In genomic region chr13:24865158-24865557, GRCh38 we compare ENCODE assay signal across 11 cellular contexts.
A peak's percentile ranks its signal among the peaks of the same experiment; 100 is the strongest.
DNase-seq lines count a peak whose midpoint lies in the region; ATAC-seq, FAIRE-seq and TF ChIP-seq lines count a peak whose summit lies in the region.
"Had no signal": no experiment of that assay in that cellular context is flagged by ENCODE, and none has a peak within 500 bp of the region (broad histone marks: within the 10 kb centered on the region; RNA-seq: fewer than 3 reads in every experiment).

No MANE protein-coding gene starts in this region.

- H3K36me3 ChIP-seq in liver (ENCODE audit: control insufficient read depth in 4 of 4, insufficient read depth in 3 of 4, low read depth in 1 of 4, low read length in 3 of 4) (no peaks in the 10 kb centered on the region), HepG2 (replicated peaks in 1 of 2; ENCODE audit: control insufficient read depth in 1 of 2, insufficient read depth in 2 of 2, low read length in 2 of 2) (no peaks in the 10 kb centered on the region), SK-N-MC (ENCODE audit: insufficient read depth, low read length) (no peaks in the 10 kb centered on the region)

- no peaks in the 10 kb centered on the region for H3K79me2 ChIP-seq in HepG2 (ENCODE audit: insufficient read depth, low read length)

- H3K9ac ChIP-seq in liver (ENCODE audit: low read depth in 1 of 2, low read length in 2 of 2) (no peak overlapping the region), HepG2 (ENCODE audit: insufficient read depth, low read depth, low read length) (no peak overlapping the region), SK-N-MC (ENCODE audit: insufficient read length) (peak overlapping the region; percentile 40)

- intact Hi-C loops in HepG2 (cut with micrococcal nuclease; ENCODE audit: unreplicated experiment) (no loop called here), cardiac septum (cut with DNase I) (no loop called here)

- H3K4me1 ChIP-seq in liver (ENCODE audit: control insufficient read depth in 4 of 4, insufficient read depth in 4 of 4, low read length in 3 of 4) (no peaks in the 10 kb centered on the region), HepG2 (ENCODE audit: insufficient read depth, low read length) (peaks cover 6% of the 10 kb centered on the region; the same call in 1 of the 2 replicates)

- no peak for TF ChIP-seq EP300 in HepG2 (IDR thresholded peaks at IDR 0.05; ENCODE audit: low read depth in 2 of 2, low read length in 2 of 2)
- no peak for TF ChIP-seq EP300 in HepG2 (CRISPR knock-in tag; IDR thresholded peaks at IDR 0.05; ENCODE audit: borderline replicate concordance)

- H3K27me3 ChIP-seq in liver (ENCODE audit: control insufficient read depth in 4 of 4, insufficient read depth in 4 of 4, low read length in 3 of 4) (no peaks in the 10 kb centered on the region), HepG2 (ENCODE audit: control insufficient read depth in 1 of 2, insufficient read depth in 2 of 2, low read length in 2 of 2) (peaks cover 0 to under 1% of the 10 kb centered on the region in 2 experiments; a peak in 2 of 5 replicates)

- H3K27ac ChIP-seq in liver (ENCODE audit: low read depth in 1 of 2, low read length in 2 of 2) (no peak overlapping the region), HepG2 (ENCODE audit: extremely low read length, insufficient read depth, low read length) (no peak overlapping the region), SK-N-MC (peak overlapping the region; percentile 76)

- no TSS peak for BruUV-seq in HepG2 (replicated peaks; lab: Mats Ljungman, UMichigan)

- WGBS in liver = 48% methylated on average over 2 of the region's 2 CpGs
- WGBS in HepG2 (ENCODE audit: low lambda C conversion rate) = 12% methylated on average over 2 of the region's 2 CpGs

- no peak for ATAC-seq in HepG2
- ATAC-seq in GM21723 (IDR thresholded peaks at IDR 0.05; ENCODE audit: unreplicated experiment) = no peak
- ATAC-seq: T-helper 17 cell had no signal

- no peaks in the 10 kb centered on the region for H4K20me1 ChIP-seq in HepG2 (ENCODE audit: insufficient read depth, low read length)

- H3K9me3 ChIP-seq in liver (ENCODE audit: control insufficient read depth in 4 of 4, low read length in 3 of 4) (no peaks in the 10 kb centered on the region), HepG2 (ENCODE audit: low read length) (no peaks in the 10 kb centered on the region), SK-N-MC (ENCODE audit: low read depth, low read length) (no peaks in the 10 kb centered on the region)

- no peak for DNase-seq in HepG2 (ENCODE audit: low spot score)
- DNase-seq in SK-N-MC (ENCODE audit: low read depth, low spot score) = peak; percentile 58
- peak; percentile 11 for DNase-seq in foreskin melanocyte
- no peak for DNase-seq in GM12892 (ENCODE audit: insufficient read length)
- no peak for DNase-seq in cardiac septum (ENCODE audit: low spot score)
- DNase-seq in AG08396 (ENCODE audit: low spot score) = no peak
- DNase-seq: NCI-H510A treated with DMSO at 0.1 percent for 48 hours, T-helper 17 cell had no signal

- no peak overlapping the region for H3K4me2 ChIP-seq in HepG2 (ENCODE audit: low read depth, low read length)
- H3K4me2 ChIP-seq: smooth muscle cell had no signal

- no peak for TF ChIP-seq CTCF in liver (IDR thresholded peaks at IDR 0.05; ENCODE audit: low read depth, low read length, missing input control)
- TF ChIP-seq CTCF in HepG2 (CRISPR knock-in tag; IDR thresholded peaks at IDR 0.05) = no peak

- TF ChIP-seq POLR2A in HepG2 (IDR thresholded peaks at IDR 0.05; ENCODE audit: insufficient read depth in 1 of 2, low read depth in 2 of 2, low read length in 2 of 2) (no peak), GM12892 (IDR thresholded peaks at IDR 0.05; ENCODE audit: low read depth, low read length) (no peak)

- CTCF ChIA-PET in HepG2 (lab: Yijun Ruan, JAX; ENCODE audit: low intra/inter-chr PET ratio, low total read pairs) = no interaction called here

- FAIRE-seq in HepG2 (lab: Jason Lieb, UNC) = no peak
- no peak for FAIRE-seq in GM12892 (lab: Jason Lieb, UNC)

- POLR2A ChIA-PET in HepG2 (lab: Yijun Ruan, JAX) = no interaction called here

- no peak overlapping the region for H3K4me3 ChIP-seq in liver (ENCODE audit: low read depth in 1 of 3, low read length in 3 of 3)
- no peak overlapping the region for H3K4me3 ChIP-seq in HepG2 (replicated peaks in 1 of 3; ENCODE audit: insufficient read depth in 1 of 3, low read depth in 2 of 3, low read length in 3 of 3)
- H3K4me3 ChIP-seq in SK-N-MC = peak overlapping the region; percentile 55
- H3K4me3 ChIP-seq: smooth muscle cell had no signal

- peak; percentile 25 to 41 for TF ChIP-seq RAD21 in liver (IDR thresholded peaks at IDR 0.05)
- TF ChIP-seq RAD21 in HepG2 (CRISPR knock-in tag; IDR thresholded peaks at IDR 0.05) = no peak

- H2AFZ ChIP-seq in HepG2 (ENCODE audit: low read length) = no peak overlapping the region

- in situ Hi-C loops in HepG2 (cut with HindIII; ENCODE audit: extremely low pct_ligation_motif_present, low pct_unique_long_range_greater_than_20kb) = no loop called here

TF ChIP-seq in liver, 16 proteins besides CTCF, POLR2A, EP300 and RAD21 (continues in another document):
- TF ChIP-seq ATF3 (IDR thresholded peaks at IDR 0.05) (no peak), HNF4G (IDR thresholded peaks at IDR 0.05) (no peak), GABPA (IDR thresholded peaks at IDR 0.05 in 1 of 2, conservative IDR thresholded peaks at IDR 0.05 in 1 of 2) (no peak), YY1 (IDR thresholded peaks at IDR 0.05) (no peak), TAF1 (conservative IDR thresholded peaks at IDR 0.05) (no peak), SP1 (IDR thresholded peaks at IDR 0.05) (no peak), NR2F2 (IDR thresholded peaks at IDR 0.05) (no peak), JUND (IDR thresholded peaks at IDR 0.05) (no peak), HNF4A (conservative IDR thresholded peaks at IDR 0.05) (no peak), FOXA2 (IDR thresholded peaks at IDR 0.05) (no peak)

TF ChIP-seq in HepG2, 621 proteins besides CTCF, POLR2A, EP300 and RAD21:
- TF ChIP-seq ZNF382 (CRISPR knock-in tag; IDR thresholded peaks at IDR 0.05; ENCODE audit: borderline replicate concordance) (no peak), ZNF10 (CRISPR knock-in tag; IDR thresholded peaks at IDR 0.05; ENCODE audit: borderline replicate concordance, low read depth) (no peak), TMF1 (CRISPR knock-in tag; IDR thresholded peaks at IDR 0.05; ENCODE audit: low read depth) (no peak), ZNF335 (CRISPR knock-in tag; IDR thresholded peaks at IDR 0.05) (no peak), ZNF839 (CRISPR knock-in tag; IDR thresholded peaks at IDR 0.05; ENCODE audit: borderline replicate concordance) (no peak), E2F5 (CRISPR knock-in tag; conservative IDR thresholded peaks at IDR 0.05) (no peak), ZNF550 (CRISPR knock-in tag; IDR thresholded peaks at IDR 0.05; ENCODE audit: borderline replicate concordance) (no peak)

Comparison
In these comparisons a context has a peak if more than half of its experiments do, and no peak if none do; other contexts are left out.
1. DNase-seq: peak in SK-N-MC (single experiment) and foreskin melanocyte (single experiment); none in HepG2 (single experiment), GM12892 (single experiment), cardiac septum (single experiment) and AG08396 (single experiment).